ENCODE assay signal across 17 cellular contexts in the genomic region with DNA sequence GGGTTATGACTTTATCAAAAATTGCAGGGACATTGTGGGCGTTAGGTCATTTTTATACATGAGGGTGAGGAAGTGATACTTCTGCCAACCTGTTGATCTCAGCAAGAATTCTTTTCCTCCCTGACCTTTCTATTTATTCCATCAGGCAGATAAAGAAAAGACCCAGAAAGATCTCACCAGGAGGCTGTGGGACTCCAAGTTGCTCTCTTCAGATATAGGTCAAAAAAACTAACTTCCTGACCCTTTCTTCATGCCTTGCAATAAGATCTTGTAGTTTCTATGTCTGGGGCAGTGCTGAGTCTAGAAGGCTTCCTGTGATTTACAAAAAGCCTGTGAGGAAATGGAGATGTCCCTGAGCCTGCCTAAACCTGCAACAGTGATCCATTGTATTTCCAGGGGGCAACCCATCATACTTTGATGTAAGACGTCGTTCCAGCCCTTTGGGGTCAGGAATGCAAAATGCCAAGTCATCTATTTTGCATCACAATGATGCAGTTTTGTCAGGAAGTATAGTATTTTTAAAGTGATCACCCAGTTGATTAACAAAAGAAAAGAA. TPM values are rescaled to one million over a fixed set of nuclear protein-coding genes. Genes with fewer than 3 reads are reported as not detected.
A peak's percentile ranks its signal among the peaks of the same experiment; 100 is the strongest.
DNase-seq lines count a peak whose midpoint lies in the region; ATAC-seq, FAIRE-seq and TF ChIP-seq lines count a peak whose summit lies in the region.
"Had no signal": no experiment of that assay in that cellular context is flagged by ENCODE, and none has a peak within 500 bp of the region (broad histone marks: within the 10 kb centered on the region; RNA-seq: fewer than 3 reads in every experiment).

No MANE protein-coding gene starts in this region.

- H3K79me2 ChIP-seq in K562 (ENCODE audit: control insufficient read depth, insufficient read depth, low read length): no peaks in the 10 kb centered on the region

- no peak for TF ChIP-seq CTCF in K562 (IDR thresholded peaks at IDR 0.05 in 2 of 3, conservative IDR thresholded peaks at IDR 0.05 in 1 of 3; ENCODE audit: insufficient read depth in 2 of 3, low read depth in 1 of 3, low read length in 3 of 3)

- H3K4me3 ChIP-seq in K562: no peak overlapping the region
- peak overlapping the region; percentile 5 for H3K4me3 ChIP-seq in iPS-18a (ENCODE audit: low read length)
- H3K4me3 ChIP-seq: lung, smooth muscle cell had no signal

- H3K9ac ChIP-seq in K562 (ENCODE audit: insufficient read depth in 1 of 2, low read depth in 2 of 2, low read length in 2 of 2) (no peak overlapping the region), iPS-18a (ENCODE audit: low read length) (no peak overlapping the region)
- H3K9ac ChIP-seq: KMS-11 had no signal

- no peaks in the 10 kb centered on the region for H4K20me1 ChIP-seq in K562 (replicated peaks; ENCODE audit: control insufficient read depth, insufficient read depth, low read length)

- H2AFZ ChIP-seq in K562 (ENCODE audit: low read depth, low read length): no peak overlapping the region

- intact Hi-C loops in K562 (cut with micrococcal nuclease): no loop called here

- H3K9me3 ChIP-seq in K562 (replicated peaks; ENCODE audit: control insufficient read depth, insufficient read depth, low read depth, low read length): no peaks in the 10 kb centered on the region
- no peaks in the 10 kb centered on the region for H3K9me3 ChIP-seq in iPS-18a (ENCODE audit: control insufficient read depth, low read depth, low read length)

- no peak for ATAC-seq in K562
- no peak for ATAC-seq in GM19395 (IDR thresholded peaks at IDR 0.05; ENCODE audit: unreplicated experiment)
- ATAC-seq: activated naive CD8-positive, alpha-beta T cell treated with anti-CD3 and anti-CD28 coated beads, Interleukin-2, amount 50 U/mL, for 24 hours had no signal

- CTCF ChIA-PET in K562 (lab: Yijun Ruan, JAX; ENCODE audit: low intra/inter-chr PET ratio): no interaction called here

- no peak for FAIRE-seq in K562 (lab: Jason Lieb, UNC)
- FAIRE-seq: D721Med had no signal

- peaks cover 13 to 17% of the 10 kb centered on the region in 2 experiments; a peak in 4 of 5 replicates for H3K27me3 ChIP-seq in K562 (ENCODE audit: control insufficient read depth in 2 of 2, insufficient read depth in 2 of 2, low read length in 2 of 2)
- H3K27me3 ChIP-seq in iPS-18a (ENCODE audit: control insufficient read depth, insufficient read depth, low read length): peaks cover 4% of the 10 kb centered on the region

- H3K27ac ChIP-seq in K562 (ENCODE audit: extremely low read depth, low read depth, low read length): no peak overlapping the region
- H3K27ac ChIP-seq in iPS-18a (ENCODE audit: low read length): no peak overlapping the region
- peak overlapping the region; percentile 1 for H3K27ac ChIP-seq in substantia nigra (ENCODE audit: low read depth, low read length, poor library complexity, severe bottlenecking)
- H3K27ac ChIP-seq: KMS-11 had no signal

- no TSS peak for BruUV-seq in K562 (replicated peaks; lab: Mats Ljungman, UMichigan)

- in situ Hi-C loops in K562 (cut with MboI): no loop called here

- TF ChIP-seq EP300 in K562 (IDR thresholded peaks at IDR 0.05; ENCODE audit: low read length): no peak

- DNase-seq in NOMO-1 treated with DMSO at 0.1 percent for 48 hours (lab: John Stamatoyannopoulos, UW; ENCODE audit: unreplicated experiment): peak; percentile 29
- DNase-seq in NOMO-1 treated with dmso at 0.1 percent for 144 hours (lab: John Stamatoyannopoulos, UW; ENCODE audit: unreplicated experiment): no peak
- DNase-seq in K562 (ENCODE audit: extremely low read depth in 1 of 4, low spot score in 3 of 4): no peak
- no peak for DNase-seq in substantia nigra (lab: John Stamatoyannopoulos, UW)
- DNase-seq in NCI-H2227 treated with DMSO at 0.1 percent for 48 hours (lab: John Stamatoyannopoulos, UW): no peak
- DNase-seq in HuH-7 (ENCODE audit: low spot score): no peak
- DNase-seq: 8988T; activated naive CD8-positive, alpha-beta T cell treated with anti-CD3 and anti-CD28 coated beads, Interleukin-2, amount 50 U/mL, for 24 hours; effector CD4-positive, alpha-beta T cell; NCI-H2029 treated with DMSO at 0.1 percent for 48 hours; NCI-H82 had no signal

- TF ChIP-seq RAD21 in K562 (CRISPR knock-in tag; conservative IDR thresholded peaks at IDR 0.05 in 1 of 2, IDR thresholded peaks at IDR 0.05 in 1 of 2): no peak

- H3K4me1 ChIP-seq in K562 (replicated peaks in 1 of 2; ENCODE audit: control insufficient read depth in 2 of 2, insufficient read depth in 2 of 2, low read length in 2 of 2) (no peaks in the 10 kb centered on the region), iPS-18a (ENCODE audit: control insufficient read depth, low read depth, low read length) (peaks cover 47% of the 10 kb centered on the region)

- 0% methylated on average over 3 of the region's 3 CpGs for WGBS in K562 (ENCODE audit: insufficient coverage, low coverage, missing lambda C conversion rate)

- no peak for TF ChIP-seq POLR2A in K562 (conservative IDR thresholded peaks at IDR 0.05)

- no peaks in the 10 kb centered on the region for H3K9me1 ChIP-seq in K562 (ENCODE audit: control insufficient read depth, insufficient read depth, low read length)

- POLR2A ChIA-PET in K562 (lab: Yijun Ruan, JAX): interaction anchor here (0.9 kb wide), 1 partner anchor 10 kb away, joined by 5 read pairs; no protein-coding TSS in a partner anchor

- H3K4me2 ChIP-seq in K562 (ENCODE audit: insufficient read depth, low read length): no peak overlapping the region
- H3K4me2 ChIP-seq: KMS-11, smooth muscle cell had no signal

- no peaks in the 10 kb centered on the region for H3K36me3 ChIP-seq in K562 (ENCODE audit: control insufficient read depth, insufficient read depth, low read length)
- H3K36me3 ChIP-seq in iPS-18a (ENCODE audit: control insufficient read depth, low read depth, low read length): no peaks in the 10 kb centered on the region

TF ChIP-seq in K562, 482 proteins besides CTCF, POLR2A, EP300 and RAD21 (continues in another document):
- no peak for TF ChIP-seq MTF1 (CRISPR knock-in tag; IDR thresholded peaks at IDR 0.05; ENCODE audit: borderline replicate concordance)
- TF ChIP-seq POLR2B (IDR thresholded peaks at IDR 0.05; ENCODE audit: low read depth, partially characterized antibody): no peak
- TF ChIP-seq, protein P1, sequence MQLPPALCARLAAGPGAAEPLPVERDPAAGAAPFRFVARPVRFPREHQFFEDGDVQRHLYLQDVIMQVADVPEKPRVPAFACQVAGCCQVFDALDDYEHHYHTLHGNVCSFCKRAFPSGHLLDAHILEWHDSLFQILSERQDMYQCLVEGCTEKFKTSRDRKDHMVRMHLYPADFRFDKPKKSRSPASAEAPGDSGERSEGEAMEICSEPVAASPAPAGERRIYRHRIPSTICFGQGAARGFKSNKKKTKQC (CRISPR knock-in tag; IDR thresholded peaks at IDR 0.05): no peak
- TF ChIP-seq, protein P2, sequence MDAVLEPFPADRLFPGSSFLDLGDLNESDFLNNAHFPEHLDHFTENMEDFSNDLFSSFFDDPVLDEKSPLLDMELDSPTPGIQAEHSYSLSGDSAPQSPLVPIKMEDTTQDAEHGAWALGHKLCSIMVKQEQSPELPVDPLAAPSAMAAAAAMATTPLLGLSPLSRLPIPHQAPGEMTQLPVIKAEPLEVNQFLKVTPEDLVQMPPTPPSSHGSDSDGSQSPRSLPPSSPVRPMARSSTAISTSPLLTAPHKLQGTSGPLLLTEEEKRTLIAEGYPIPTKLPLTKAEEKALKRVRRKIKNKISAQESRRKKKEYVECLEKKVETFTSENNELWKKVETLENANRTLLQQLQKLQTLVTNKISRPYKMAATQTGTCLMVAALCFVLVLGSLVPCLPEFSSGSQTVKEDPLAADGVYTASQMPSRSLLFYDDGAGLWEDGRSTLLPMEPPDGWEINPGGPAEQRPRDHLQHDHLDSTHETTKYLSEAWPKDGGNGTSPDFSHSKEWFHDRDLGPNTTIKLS (IDR thresholded peaks at IDR 0.05; ENCODE audit: borderline replicate concordance, low read depth): no peak
- peak; percentile 73 for TF ChIP-seq MAFF (IDR thresholded peaks at IDR 0.05; ENCODE audit: low read length)
- TF ChIP-seq, protein P3, sequence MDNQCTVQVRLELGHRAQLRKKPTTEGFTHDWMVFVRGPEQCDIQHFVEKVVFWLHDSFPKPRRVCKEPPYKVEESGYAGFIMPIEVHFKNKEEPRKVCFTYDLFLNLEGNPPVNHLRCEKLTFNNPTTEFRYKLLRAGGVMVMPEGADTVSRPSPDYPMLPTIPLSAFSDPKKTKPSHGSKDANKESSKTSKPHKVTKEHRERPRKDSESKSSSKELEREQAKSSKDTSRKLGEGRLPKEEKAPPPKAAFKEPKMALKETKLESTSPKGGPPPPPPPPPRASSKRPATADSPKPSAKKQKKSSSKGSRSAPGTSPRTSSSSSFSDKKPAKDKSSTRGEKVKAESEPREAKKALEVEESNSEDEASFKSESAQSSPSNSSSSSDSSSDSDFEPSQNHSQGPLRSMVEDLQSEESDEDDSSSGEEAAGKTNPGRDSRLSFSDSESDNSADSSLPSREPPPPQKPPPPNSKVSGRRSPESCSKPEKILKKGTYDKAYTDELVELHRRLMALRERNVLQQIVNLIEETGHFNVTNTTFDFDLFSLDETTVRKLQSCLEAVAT (IDR thresholded peaks at IDR 0.05): no peak
- peak; percentile 60 for TF ChIP-seq MAFK (IDR thresholded peaks at IDR 0.05; ENCODE audit: low read length)
- TF ChIP-seq C11orf30 (IDR thresholded peaks at IDR 0.05; ENCODE audit: low read depth): peak; percentile 66

RNA-seq across cellular contexts. Expression of a gene that starts 22.0 kb away (rescaled TPM):
- 5.6 and 13.8 TPM in 2 replicates for total RNA-seq in K562 (2011; cell fraction: chromatin; rRNA removed; ENCODE audit: low replicate concordance)
- total RNA-seq in K562 (2011; cell fraction: nucleolus; rRNA removed): 1.5 and 2.1 TPM in 2 replicates
- total RNA-seq in K562 (2011; cell fraction: nucleoplasm; rRNA removed): 3.5 and 5.3 TPM in 2 replicates
- 4.8 and 5.2 TPM in 2 replicates for total RNA-seq in K562 (2014; rRNA removed)
- 5.4 and 7.1 TPM in 2 replicates for total RNA-seq in K562 (2014; rRNA removed; fragmentation: Illumina TruSeq; extraction: Trizol)
- total RNA-seq in K562 (2015; rRNA removed; fragmentation: Illumina TruSeq; extraction: Trizol): 7.2 and 9.7 TPM in 2 replicates
- total RNA-seq in K562 (2021): 7.2 and 9.2 TPM in 2 replicates
- polyA plus RNA-seq in K562 (2011; rRNA removed): 1.9 and 2.5 TPM in 2 replicates
- polyA plus RNA-seq in K562 (2011; cell fraction: cytosol; rRNA removed): 0.55 and 1.0 TPM in 2 replicates
- polyA plus RNA-seq in K562 (2011; cell fraction: nucleus; rRNA removed): 3.6 and 3.9 TPM in 2 replicates
- polyA plus RNA-seq in K562 (2012): 5.4 and 6.2 TPM in 2 replicates
- polyA plus RNA-seq in K562 (2014; fragmentation: Illumina TruSeq; extraction: Trizol): 5.1 and 8.0 TPM in 2 replicates
- 1 to 10 TPM; 1.1 to 1.8 TPM for polyA plus RNA-seq in K562 (2014; fragmentation: Nextera tagmentation; extraction: Ambion mirVana)
- 2.4 and 3.9 TPM in 2 replicates for polyA plus RNA-seq in K562 (2014; rRNA removed)
- 7.3 and 8.4 TPM in 2 replicates for polyA minus RNA-seq in K562 (2011; rRNA and poly(A)+ RNA removed)
- polyA minus RNA-seq in K562 (2011; cell fraction: cytosol; rRNA and poly(A)+ RNA removed): 3.5 and 6.9 TPM in 2 replicates
- polyA minus RNA-seq in K562 (2011; cell fraction: nucleus; rRNA and poly(A)+ RNA removed): 5.7 and 11.1 TPM in 2 replicates
